8 cellular contexts compared by ENCODE assay signal in the genomic region with DNA sequence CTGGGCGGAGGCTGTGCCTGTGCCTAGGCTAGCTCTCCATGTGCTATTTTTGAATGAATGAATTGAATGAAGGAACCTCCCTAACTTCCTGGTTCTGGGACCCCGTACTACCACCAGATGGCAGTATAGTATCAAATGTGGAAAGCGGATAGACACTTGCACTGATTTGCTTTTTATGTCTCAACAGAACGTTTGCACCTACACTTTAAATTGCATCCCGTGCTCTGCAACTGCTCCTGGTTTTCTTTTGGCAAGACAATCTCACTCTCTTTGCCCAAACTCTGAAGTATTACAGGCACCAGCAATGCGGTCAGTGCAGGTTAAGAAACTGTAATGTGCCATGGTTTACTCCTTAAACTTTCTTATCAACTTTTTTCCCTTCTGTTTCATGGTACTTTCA. TPM values are rescaled to one million over a fixed set of nuclear protein-coding genes. Genes with fewer than 3 reads are reported as not detected.
A peak's percentile ranks its signal among the peaks of the same experiment; 100 is the strongest.
DNase-seq lines count a peak whose midpoint lies in the region; ATAC-seq, FAIRE-seq and TF ChIP-seq lines count a peak whose summit lies in the region.

No MANE protein-coding gene starts in this region.

- TF ChIP-seq CTCF in neural crest cell (conservative IDR thresholded peaks at IDR 0.05) = peak; percentile 95

- POLR2A ChIA-PET in activated CD4-positive, alpha-beta T cell treated with anti-CD3 and anti-CD28 coated beads, Interleukin-2, amount 10 ng/mL, durations not matched to agents 7 days and 5 days (lab: Charles Lee) = no interaction called here

- H3K4me3 Mint-ChIP-seq in activated CD4-positive, alpha-beta T cell treated with anti-CD3 and anti-CD28 coated beads, Interleukin-2, amount 10 ng/mL, durations not matched to agents 7 days and 5 days = no peak overlapping the region
- H3K4me3 Mint-ChIP-seq in neural crest cell = peak overlapping the region; percentile 28

- ATAC-seq in HG02885 (IDR thresholded peaks at IDR 0.05; ENCODE audit: poor library complexity, unreplicated experiment) = peak; percentile 86

- H3K9me3 Mint-ChIP-seq in activated CD4-positive, alpha-beta T cell treated with anti-CD3 and anti-CD28 coated beads, Interleukin-2, amount 10 ng/mL, durations not matched to agents 7 days and 5 days = no peaks in the 10 kb centered on the region
- no peaks in the 10 kb centered on the region for H3K9me3 Mint-ChIP-seq in neural crest cell

- peaks cover 8% of the 10 kb centered on the region for H3K4me1 Mint-ChIP-seq in activated CD4-positive, alpha-beta T cell treated with anti-CD3 and anti-CD28 coated beads, Interleukin-2, amount 10 ng/mL, durations not matched to agents 7 days and 5 days
- peaks cover 36% of the 10 kb centered on the region for H3K4me1 Mint-ChIP-seq in neural crest cell

- peak; percentile 79 for FAIRE-seq in GM12891 (lab: Jason Lieb, UNC)

- CTCF ChIA-PET in activated CD4-positive, alpha-beta T cell treated with anti-CD3 and anti-CD28 coated beads, Interleukin-2, amount 10 ng/mL, durations not matched to agents 7 days and 5 days (lab: Charles Lee) = interaction anchor here (0.8 kb wide), 1 partner anchor 16 kb away, joined by 3 read pairs; no protein-coding TSS in a partner anchor

- H3K27me3 Mint-ChIP-seq in activated CD4-positive, alpha-beta T cell treated with anti-CD3 and anti-CD28 coated beads, Interleukin-2, amount 10 ng/mL, durations not matched to agents 7 days and 5 days = peaks cover 41% of the 10 kb centered on the region
- peaks cover 46% of the 10 kb centered on the region for H3K27me3 Mint-ChIP-seq in neural crest cell (ENCODE audit: low read depth)

- peak; percentile 59 for DNase-seq in AG20443 (ENCODE audit: low spot score)
- peak; percentile 26 for DNase-seq in GM12891 (ENCODE audit: insufficient read length, low spot score)
- DNase-seq in NCI-H2171 treated with DMSO at 0.1 percent for 48 hours (lab: John Stamatoyannopoulos, UW) = peak; percentile 66
- DNase-seq in activated CD4-positive, alpha-beta T cell treated with anti-CD3 and anti-CD28 coated beads, Interleukin-2, amount 10 ng/mL, durations not matched to agents 7 days and 5 days = peak; percentile 66
- DNase-seq in fibroblast of peridontal ligament (ENCODE audit: extremely low read depth) = peak; percentile 82
- peak; percentile 50 for DNase-seq in neural crest cell (ENCODE audit: low read depth, low spot score)
- DNase-seq in activated CD4-positive, CD25-positive, alpha-beta regulatory T cell treated with anti-CD3 and anti-CD28 coated beads, Interleukin-2, amount 50 U/mL, for 72 hours = no peak

- H3K27ac Mint-ChIP-seq in activated CD4-positive, alpha-beta T cell treated with anti-CD3 and anti-CD28 coated beads, Interleukin-2, amount 10 ng/mL, durations not matched to agents 7 days and 5 days = no peak overlapping the region
- H3K27ac Mint-ChIP-seq in neural crest cell (ENCODE audit: unreplicated experiment) = no peak overlapping the region

- TF ChIP-seq POLR2A in GM12891 (IDR thresholded peaks at IDR 0.05; ENCODE audit: low read depth, low read length) = no peak

- H3K36me3 Mint-ChIP-seq in activated CD4-positive, alpha-beta T cell treated with anti-CD3 and anti-CD28 coated beads, Interleukin-2, amount 10 ng/mL, durations not matched to agents 7 days and 5 days (ENCODE audit: low read depth) = no peaks in the 10 kb centered on the region
- H3K36me3 Mint-ChIP-seq in neural crest cell (ENCODE audit: low read depth) = no peaks in the 10 kb centered on the region

TF ChIP-seq in GM12891, 5 proteins besides CTCF, POLR2A, EP300 and RAD21:
- TF ChIP-seq SPI1 (IDR thresholded peaks at IDR 0.05; ENCODE audit: low read depth, low read length) = no peak
- TF ChIP-seq POLR2AphosphoS5 (IDR thresholded peaks at IDR 0.05; ENCODE audit: low read depth, low read length) = no peak
- TF ChIP-seq PAX5 (IDR thresholded peaks at IDR 0.05; ENCODE audit: insufficient read depth, low read length, severe bottlenecking) = no peak
- TF ChIP-seq POU2F2 (IDR thresholded peaks at IDR 0.05; ENCODE audit: low read depth, low read length) = no peak
TF ChIP-seq in GM12891: peak in this region for 0.

RNA-seq across cellular contexts. Expression of a gene that starts 6.5 kb away (rescaled TPM):
- 0.03 TPM for polyA plus RNA-seq in GM12891 (2012; ENCODE audit: low read depth, missing spikeins)
- under 1 TPM; 0.15 to 0.22 TPM for total RNA-seq in activated CD4-positive, alpha-beta T cell treated with anti-CD3 and anti-CD28 coated beads, Interleukin-2, amount 10 ng/mL, durations not matched to agents 7 days and 5 days
- 3.5 and 3.7 TPM in 2 replicates for total RNA-seq in neural crest cell

RNA-seq across cellular contexts. Expression of a gene that starts 30.4 kb away (rescaled TPM):
- not detected for polyA plus RNA-seq in GM12891 (2012; ENCODE audit: low read depth, missing spikeins)
- not detected for total RNA-seq in activated CD4-positive, alpha-beta T cell treated with anti-CD3 and anti-CD28 coated beads, Interleukin-2, amount 10 ng/mL, durations not matched to agents 7 days and 5 days
- not detected in 2 replicates for total RNA-seq in neural crest cell
